Comparison of ENCODE assay signal across 10 cellular contexts in the genomic region with DNA sequence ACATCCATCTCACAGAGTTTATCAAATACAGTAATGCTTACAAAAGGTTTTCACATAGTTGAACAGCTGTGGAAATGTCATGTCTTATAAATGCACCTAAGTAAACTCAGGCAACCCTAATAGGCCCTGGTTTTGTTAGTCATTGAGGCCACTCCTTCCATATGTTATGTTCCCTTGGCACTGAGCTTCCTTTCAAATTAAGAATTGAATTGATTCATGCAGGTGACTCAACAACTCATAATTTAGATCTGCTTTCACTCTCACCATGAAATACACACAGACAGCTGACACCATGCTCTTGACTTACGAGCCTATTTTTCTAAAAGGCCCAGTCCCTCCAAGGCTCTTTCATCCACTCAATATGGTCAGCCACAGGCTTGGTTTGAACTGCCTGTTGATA.
DNase-seq lines count a peak whose midpoint lies in the region; FAIRE-seq and TF ChIP-seq lines count a peak whose summit lies in the region.
"Had no signal": no experiment of that assay in that cellular context is flagged by ENCODE, and none has a peak within 500 bp of the region (broad histone marks: within the 10 kb centered on the region; RNA-seq: fewer than 3 reads in every experiment).

No MANE protein-coding gene starts in this region.

- no CpG with 5 or more reads among the region's 1 CpG for WGBS in neuronal stem cell (ENCODE audit: extremely low coverage in 2 of 2, insufficient read length in 2 of 2, insufficient replicate concordance in 1 of 2), 2 donors

- H4K20me1 ChIP-seq in astrocyte (ENCODE audit: insufficient read depth, low read length): no peaks in the 10 kb centered on the region

- no peak overlapping the region for H3K4me3 Mint-ChIP-seq in astrocyte (ENCODE audit: unreplicated experiment)
- H3K4me3 Mint-ChIP-seq in activated T-helper 2 cell treated with anti-CD3 and anti-CD28 coated beads, Interferon-gamma antibody, Interleukin-2, Interleukin-4, amounts not matched to agents 10 μg/mL and 5 μg/mL and 100 μg/mL, durations not matched to agents 14 hours and 24 hours and 36 hours (ENCODE audit: low read depth): no peak overlapping the region
- H3K4me3 Mint-ChIP-seq: naive B cell had no signal

- peak; percentile 7 for DNase-seq in DMS53 treated with DMSO at 0.1 percent for 48 hours (lab: John Stamatoyannopoulos, UW; ENCODE audit: unreplicated experiment)
- DNase-seq in NCI-H187 treated with DMSO at 0.1 percent for 48 hours (lab: John Stamatoyannopoulos, UW): peak; percentile 62
- DNase-seq in astrocyte (ENCODE audit: low read depth): peak; percentile 97
- DNase-seq in NCI-H1048 (lab: John Stamatoyannopoulos, UW): no peak
- DNase-seq in activated naive CD4-positive, alpha-beta T cell treated with Interleukin-2 at 50 U/mL for 16 hours: no peak
- DNase-seq in neuronal stem cell (ENCODE audit: low spot score): no peak
- no peak for DNase-seq in activated T-helper 2 cell treated with anti-CD3 and anti-CD28 coated beads, Interferon-gamma antibody, Interleukin-2, Interleukin-4, amounts not matched to agents 10 μg/mL and 5 μg/mL and 100 μg/mL, durations not matched to agents 14 hours and 24 hours and 36 hours (ENCODE audit: low spot score)
- DNase-seq: cortex of kidney, naive B cell had no signal

- H3K79me1 ChIP-seq in neuronal stem cell (ENCODE audit: low read depth, low read length): no peaks in the 10 kb centered on the region

- H3K4me2 ChIP-seq in astrocyte (ENCODE audit: low read length) (peak overlapping the region; percentile 61), neuronal stem cell (ENCODE audit: insufficient read depth, low read length, poor library complexity, severe bottlenecking) (no peak overlapping the region)

- no peak overlapping the region for H3K4ac ChIP-seq in neuronal stem cell (ENCODE audit: low read length)

- no peaks in the 10 kb centered on the region for H3K79me2 ChIP-seq in astrocyte (ENCODE audit: insufficient read depth, low read length)

- H3K23ac ChIP-seq in neuronal stem cell (ENCODE audit: low read depth, low read length, poor library complexity): no peak overlapping the region

- H3K27ac Mint-ChIP-seq in astrocyte (ENCODE audit: unreplicated experiment): peak overlapping the region; percentile 73
- H3K27ac Mint-ChIP-seq in activated T-helper 2 cell treated with anti-CD3 and anti-CD28 coated beads, Interferon-gamma antibody, Interleukin-2, Interleukin-4, amounts not matched to agents 10 μg/mL and 5 μg/mL and 100 μg/mL, durations not matched to agents 14 hours and 24 hours and 36 hours: no peak overlapping the region
- H3K27ac Mint-ChIP-seq: naive B cell had no signal

- H3K4me1 Mint-ChIP-seq in astrocyte (ENCODE audit: low read depth, unreplicated experiment): peaks cover 72% of the 10 kb centered on the region
- peaks cover 3% of the 10 kb centered on the region for H3K4me1 Mint-ChIP-seq in activated T-helper 2 cell treated with anti-CD3 and anti-CD28 coated beads, Interferon-gamma antibody, Interleukin-2, Interleukin-4, amounts not matched to agents 10 μg/mL and 5 μg/mL and 100 μg/mL, durations not matched to agents 14 hours and 24 hours and 36 hours (ENCODE audit: low read depth)

- H2AFZ ChIP-seq in astrocyte (ENCODE audit: low read depth, low read length) (no peak overlapping the region), neuronal stem cell (ENCODE audit: low read length) (no peak overlapping the region)

- H3K4me3 ChIP-seq in astrocyte (ENCODE audit: insufficient read depth, low read depth, low read length) (no peak overlapping the region), mucosa of rectum (ENCODE audit: low read length in 2 of 2) (no peak overlapping the region), neuronal stem cell (ENCODE audit: low read length in 2 of 2) (no peak overlapping the region)

- H4K91ac ChIP-seq in neuronal stem cell (ENCODE audit: low read depth, low read length, poor library complexity): no peak overlapping the region

- no peaks in the 10 kb centered on the region for H3K27me3 ChIP-seq in astrocyte (ENCODE audit: insufficient read depth, low read length)
- H3K27me3 ChIP-seq in mucosa of rectum (ENCODE audit: control insufficient read depth in 2 of 2, insufficient read depth in 2 of 2, low read length in 2 of 2): no peaks in the 10 kb centered on the region
- peaks cover 0 to 4% (median 0%) of the 10 kb centered on the region in 3 experiments for H3K27me3 ChIP-seq in neuronal stem cell (ENCODE audit: control insufficient read depth in 3 of 3, insufficient read depth in 3 of 3, low read depth in 1 of 3, low read length in 3 of 3)

- H3K36me3 ChIP-seq in astrocyte (ENCODE audit: insufficient read depth, low read length) (no peaks in the 10 kb centered on the region), mucosa of rectum (ENCODE audit: control insufficient read depth in 2 of 2, insufficient read depth in 2 of 2, low read length in 2 of 2) (no peaks in the 10 kb centered on the region), neuronal stem cell (replicated peaks in 1 of 2; ENCODE audit: control insufficient read depth in 2 of 2, insufficient read depth in 2 of 2, low read length in 2 of 2) (no peaks in the 10 kb centered on the region)

- no peak overlapping the region for H3K18ac ChIP-seq in neuronal stem cell (ENCODE audit: low read length)

- no peak overlapping the region for H2BK12ac ChIP-seq in neuronal stem cell (ENCODE audit: low read length)

- no peak overlapping the region for H2AK5ac ChIP-seq in neuronal stem cell (ENCODE audit: low read depth, low read length)

- peak; percentile 98 for FAIRE-seq in astrocyte (lab: Jason Lieb, UNC)

- H3K27me3 Mint-ChIP-seq in astrocyte (ENCODE audit: low read depth, unreplicated experiment): no peaks in the 10 kb centered on the region
- H3K27me3 Mint-ChIP-seq in activated T-helper 2 cell treated with anti-CD3 and anti-CD28 coated beads, Interferon-gamma antibody, Interleukin-2, Interleukin-4, amounts not matched to agents 10 μg/mL and 5 μg/mL and 100 μg/mL, durations not matched to agents 14 hours and 24 hours and 36 hours (ENCODE audit: low read depth): peaks cover 14% of the 10 kb centered on the region

- H3K9me3 ChIP-seq in astrocyte (ENCODE audit: insufficient read depth, low read depth, low read length): no peaks in the 10 kb centered on the region
- no peaks in the 10 kb centered on the region for H3K9me3 ChIP-seq in mucosa of rectum (ENCODE audit: control insufficient read depth in 2 of 2, low read length in 2 of 2)
- no peaks in the 10 kb centered on the region for H3K9me3 ChIP-seq in neuronal stem cell (replicated peaks in 1 of 2; ENCODE audit: control insufficient read depth in 2 of 2, insufficient read depth in 1 of 2, low read depth in 1 of 2, low read length in 2 of 2)

- H3K9me3 Mint-ChIP-seq in astrocyte (ENCODE audit: unreplicated experiment): no peaks in the 10 kb centered on the region
- no peaks in the 10 kb centered on the region for H3K9me3 Mint-ChIP-seq in activated T-helper 2 cell treated with anti-CD3 and anti-CD28 coated beads, Interferon-gamma antibody, Interleukin-2, Interleukin-4, amounts not matched to agents 10 μg/mL and 5 μg/mL and 100 μg/mL, durations not matched to agents 14 hours and 24 hours and 36 hours

- H2BK5ac ChIP-seq in neuronal stem cell (ENCODE audit: low read length): no peak overlapping the region

- H3K9ac ChIP-seq in astrocyte (ENCODE audit: low read length): peak overlapping the region; percentile 62
- peak overlapping the region in 1 of 2 donors; percentile 9 for H3K9ac ChIP-seq in mucosa of rectum (ENCODE audit: low read depth in 1 of 2, low read length in 2 of 2)
- no peak overlapping the region for H3K9ac ChIP-seq in neuronal stem cell (ENCODE audit: low read depth, low read length, poor library complexity)

- H3K4me1 ChIP-seq in astrocyte (ENCODE audit: insufficient read depth, low read length): peaks cover 80% of the 10 kb centered on the region
- H3K4me1 ChIP-seq in mucosa of rectum (ENCODE audit: control insufficient read depth in 2 of 2, insufficient read depth in 2 of 2, low read length in 2 of 2): peaks cover 40 to 78% of the 10 kb centered on the region in 2 donors
- H3K4me1 ChIP-seq in neuronal stem cell (ENCODE audit: control insufficient read depth in 2 of 2, insufficient read depth in 1 of 2, low read depth in 1 of 2, low read length in 2 of 2): no peaks in the 10 kb centered on the region

- intact Hi-C loops in activated T-helper 2 cell treated with anti-CD3 and anti-CD28 coated beads, Interferon-gamma antibody, Interleukin-2, Interleukin-4, amounts not matched to agents 10 μg/mL and 5 μg/mL and 100 μg/mL, durations not matched to agents 14 hours and 24 hours and 36 hours (cut with micrococcal nuclease): no loop called here

- H4K8ac ChIP-seq in neuronal stem cell (ENCODE audit: low read depth, low read length): no peak overlapping the region

- peak overlapping the region; percentile 88 for H3K27ac ChIP-seq in astrocyte (ENCODE audit: low read depth, low read length)
- H3K27ac ChIP-seq in mucosa of rectum (ENCODE audit: low read depth in 2 of 2, low read length in 2 of 2): peak overlapping the region; percentile 78 to 86
- H3K27ac ChIP-seq in neuronal stem cell (replicated peaks; ENCODE audit: low read length): no peak overlapping the region

- H3K36me3 Mint-ChIP-seq in astrocyte (ENCODE audit: low read depth, unreplicated experiment): no peaks in the 10 kb centered on the region
- H3K36me3 Mint-ChIP-seq in activated T-helper 2 cell treated with anti-CD3 and anti-CD28 coated beads, Interferon-gamma antibody, Interleukin-2, Interleukin-4, amounts not matched to agents 10 μg/mL and 5 μg/mL and 100 μg/mL, durations not matched to agents 14 hours and 24 hours and 36 hours (ENCODE audit: low read depth): no peaks in the 10 kb centered on the region
- H3K36me3 Mint-ChIP-seq: naive B cell had no signal

- no peak overlapping the region for H3K14ac ChIP-seq in neuronal stem cell (ENCODE audit: low read length)

- H2BK15ac ChIP-seq in neuronal stem cell (ENCODE audit: low read length): no peak overlapping the region

- no peak overlapping the region for H2BK120ac ChIP-seq in neuronal stem cell (ENCODE audit: low read depth, low read length)

- TF ChIP-seq CTCF in astrocyte (IDR thresholded peaks at IDR 0.05; ENCODE audit: insufficient read depth, low read depth, low read length): no peak

Comparison
In these comparisons a context has a peak if more than half of its experiments do, and no peak if none do; other contexts are left out.
1. DNase-seq: peak in DMS53 treated with DMSO at 0.1 percent for 48 hours (single experiment), NCI-H187 treated with DMSO at 0.1 percent for 48 hours (single experiment) and astrocyte (single experiment); none in NCI-H1048 (single experiment), activated naive CD4-positive, alpha-beta T cell treated with Interleukin-2 at 50 U/mL for 16 hours (single experiment), neuronal stem cell (single experiment) and activated T-helper 2 cell treated with anti-CD3 and anti-CD28 coated beads, Interferon-gamma antibody, Interleukin-2, Interleukin-4, amounts not matched to agents 10 μg/mL and 5 μg/mL and 100 μg/mL, durations not matched to agents 14 hours and 24 hours and 36 hours (single experiment).